1 cellular context compared by ENCODE assay signal in genomic region chr17:76000016-76000754, GRCh38.
TF ChIP-seq lines count a peak whose summit lies in the region.

No MANE protein-coding gene starts in this region.

TF ChIP-seq in GM23338, 12 proteins besides CTCF, POLR2A, EP300 and RAD21 (continued from another document):
- TF ChIP-seq ZNF462 (CRISPR knock-in tag; IDR thresholded peaks at IDR 0.05) (no peak), JUNB (IDR thresholded peaks at IDR 0.05; ENCODE audit: unreplicated experiment) (no peak), REST (IDR thresholded peaks at IDR 0.05; ENCODE audit: unreplicated experiment) (no peak), ETS1 (IDR thresholded peaks at IDR 0.05) (no peak), CREB1 (CRISPR knock-in tag; IDR thresholded peaks at IDR 0.05; ENCODE audit: low read depth) (no peak), POLR2AphosphoS5 (IDR thresholded peaks at IDR 0.05; ENCODE audit: low read depth) (no peak), EZH2phosphoT487 (IDR thresholded peaks at IDR 0.05; ENCODE audit: unreplicated experiment) (no peak), ZNF114 (CRISPR knock-in tag; IDR thresholded peaks at IDR 0.05) (no peak)
